1 cellular context compared by ENCODE assay signal in the genomic region with DNA sequence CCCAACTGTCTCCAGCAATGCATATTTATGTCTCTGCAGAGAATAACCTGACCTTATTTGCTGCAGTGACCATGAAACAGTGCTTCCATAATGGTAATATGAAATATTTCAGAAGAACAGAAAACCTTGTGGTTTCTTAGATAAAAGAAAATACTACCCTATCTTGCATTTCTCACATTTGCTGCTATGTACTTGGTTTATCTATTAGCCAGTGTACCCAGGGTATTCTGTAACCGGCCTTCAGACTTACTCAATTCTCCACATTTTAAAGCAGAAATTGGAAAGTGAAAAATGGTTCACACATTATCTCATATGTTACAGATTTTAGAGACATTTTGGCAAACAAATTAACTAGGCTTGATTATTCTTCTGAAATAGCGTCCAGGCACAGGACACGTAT.
TF ChIP-seq lines count a peak whose summit lies in the region.

No MANE protein-coding gene starts in this region.

TF ChIP-seq in K562, 482 proteins besides CTCF, POLR2A, EP300 and RAD21 (continues in another document):
- TF ChIP-seq, protein P1, sequence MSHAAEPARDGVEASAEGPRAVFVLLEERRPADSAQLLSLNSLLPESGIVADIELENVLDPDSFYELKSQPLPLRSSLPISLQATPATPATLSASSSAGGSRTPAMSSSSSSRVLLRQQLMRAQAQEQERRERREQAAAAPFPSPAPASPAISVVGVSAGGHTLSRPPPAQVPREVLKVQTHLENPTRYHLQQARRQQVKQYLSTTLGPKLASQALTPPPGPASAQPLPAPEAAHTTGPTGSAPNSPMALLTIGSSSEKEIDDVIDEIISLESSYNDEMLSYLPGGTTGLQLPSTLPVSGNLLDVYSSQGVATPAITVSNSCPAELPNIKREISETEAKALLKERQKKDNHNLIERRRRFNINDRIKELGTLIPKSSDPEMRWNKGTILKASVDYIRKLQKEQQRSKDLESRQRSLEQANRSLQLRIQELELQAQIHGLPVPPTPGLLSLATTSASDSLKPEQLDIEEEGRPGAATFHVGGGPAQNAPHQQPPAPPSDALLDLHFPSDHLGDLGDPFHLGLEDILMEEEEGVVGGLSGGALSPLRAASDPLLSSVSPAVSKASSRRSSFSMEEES (CRISPR knock-in tag; IDR thresholded peaks at IDR 0.05) = no peak
- TF ChIP-seq POLR2G (IDR thresholded peaks at IDR 0.05; ENCODE audit: low read depth, low read length) = no peak
- TF ChIP-seq PHB (CRISPR knock-in tag; IDR thresholded peaks at IDR 0.05) = no peak
- peak; percentile 35; the same call in 1 of the 2 replicates for TF ChIP-seq POLR2AphosphoS5 (IDR thresholded peaks at IDR 0.05; ENCODE audit: control insufficient read depth, insufficient read depth, low read depth, low read length)
- TF ChIP-seq, protein P2, sequence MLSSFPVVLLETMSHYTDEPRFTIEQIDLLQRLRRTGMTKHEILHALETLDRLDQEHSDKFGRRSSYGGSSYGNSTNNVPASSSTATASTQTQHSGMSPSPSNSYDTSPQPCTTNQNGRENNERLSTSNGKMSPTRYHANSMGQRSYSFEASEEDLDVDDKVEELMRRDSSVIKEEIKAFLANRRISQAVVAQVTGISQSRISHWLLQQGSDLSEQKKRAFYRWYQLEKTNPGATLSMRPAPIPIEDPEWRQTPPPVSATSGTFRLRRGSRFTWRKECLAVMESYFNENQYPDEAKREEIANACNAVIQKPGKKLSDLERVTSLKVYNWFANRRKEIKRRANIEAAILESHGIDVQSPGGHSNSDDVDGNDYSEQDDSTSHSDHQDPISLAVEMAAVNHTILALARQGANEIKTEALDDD (IDR thresholded peaks at IDR 0.05) = peak; percentile 35; the same call in 1 of the 2 replicates
- TF ChIP-seq WHSC1 (IDR thresholded peaks at IDR 0.05; ENCODE audit: low read length) = no peak
- TF ChIP-seq ZNF696 (CRISPR knock-in tag; conservative IDR thresholded peaks at IDR 0.05) = no peak
- no peak for TF ChIP-seq COPS2 (conservative IDR thresholded peaks at IDR 0.05)
- TF ChIP-seq, protein P3, sequence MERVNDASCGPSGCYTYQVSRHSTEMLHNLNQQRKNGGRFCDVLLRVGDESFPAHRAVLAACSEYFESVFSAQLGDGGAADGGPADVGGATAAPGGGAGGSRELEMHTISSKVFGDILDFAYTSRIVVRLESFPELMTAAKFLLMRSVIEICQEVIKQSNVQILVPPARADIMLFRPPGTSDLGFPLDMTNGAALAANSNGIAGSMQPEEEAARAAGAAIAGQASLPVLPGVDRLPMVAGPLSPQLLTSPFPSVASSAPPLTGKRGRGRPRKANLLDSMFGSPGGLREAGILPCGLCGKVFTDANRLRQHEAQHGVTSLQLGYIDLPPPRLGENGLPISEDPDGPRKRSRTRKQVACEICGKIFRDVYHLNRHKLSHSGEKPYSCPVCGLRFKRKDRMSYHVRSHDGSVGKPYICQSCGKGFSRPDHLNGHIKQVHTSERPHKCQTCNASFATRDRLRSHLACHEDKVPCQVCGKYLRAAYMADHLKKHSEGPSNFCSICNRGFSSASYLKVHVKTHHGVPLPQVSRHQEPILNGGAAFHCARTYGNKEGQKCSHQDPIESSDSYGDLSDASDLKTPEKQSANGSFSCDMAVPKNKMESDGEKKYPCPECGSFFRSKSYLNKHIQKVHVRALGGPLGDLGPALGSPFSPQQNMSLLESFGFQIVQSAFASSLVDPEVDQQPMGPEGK (CRISPR knock-in tag; IDR thresholded peaks at IDR 0.05; ENCODE audit: borderline replicate concordance) = no peak
- peak; percentile 80 for TF ChIP-seq TAL1 (IDR thresholded peaks at IDR 0.05)
- TF ChIP-seq PTTG1 (tag; IDR thresholded peaks at IDR 0.05; ENCODE audit: low read depth) = no peak
- TF ChIP-seq ARID1B (IDR thresholded peaks at IDR 0.05) = peak; percentile 83
- TF ChIP-seq FOXA3 (CRISPR knock-in tag; conservative IDR thresholded peaks at IDR 0.05 in 1 of 2, IDR thresholded peaks at IDR 0.05 in 1 of 2) = peak in 1 of 2 experiments; percentile 39; a peak in 1 of 4 replicates
- no peak for TF ChIP-seq DNMT1 (IDR thresholded peaks at IDR 0.05)
- peak; percentile 78 for TF ChIP-seq CBFA2T2 (conservative IDR thresholded peaks at IDR 0.05)
- TF ChIP-seq LCOR (CRISPR knock-in tag; IDR thresholded peaks at IDR 0.05) = no peak
- peak; percentile 78 for TF ChIP-seq NCOR1 (IDR thresholded peaks at IDR 0.05)
- peak; percentile 43; the same call in 1 of the 2 replicates for TF ChIP-seq KLF16 (IDR thresholded peaks at IDR 0.05)
- TF ChIP-seq YY1 (IDR thresholded peaks at IDR 0.05; ENCODE audit: borderline replicate concordance in 1 of 3, control insufficient read depth in 1 of 3, extremely low read depth in 1 of 3, insufficient read depth in 3 of 3, insufficient read length in 1 of 3, insufficient replicate concordance in 2 of 3, low read depth in 1 of 3, low read length in 2 of 3) = no peak
- TF ChIP-seq ZNF197 (CRISPR knock-in tag; IDR thresholded peaks at IDR 0.05; ENCODE audit: low read depth) = no peak
- no peak for TF ChIP-seq FOXJ2 (tag; IDR thresholded peaks at IDR 0.05)
- TF ChIP-seq, protein P4, sequence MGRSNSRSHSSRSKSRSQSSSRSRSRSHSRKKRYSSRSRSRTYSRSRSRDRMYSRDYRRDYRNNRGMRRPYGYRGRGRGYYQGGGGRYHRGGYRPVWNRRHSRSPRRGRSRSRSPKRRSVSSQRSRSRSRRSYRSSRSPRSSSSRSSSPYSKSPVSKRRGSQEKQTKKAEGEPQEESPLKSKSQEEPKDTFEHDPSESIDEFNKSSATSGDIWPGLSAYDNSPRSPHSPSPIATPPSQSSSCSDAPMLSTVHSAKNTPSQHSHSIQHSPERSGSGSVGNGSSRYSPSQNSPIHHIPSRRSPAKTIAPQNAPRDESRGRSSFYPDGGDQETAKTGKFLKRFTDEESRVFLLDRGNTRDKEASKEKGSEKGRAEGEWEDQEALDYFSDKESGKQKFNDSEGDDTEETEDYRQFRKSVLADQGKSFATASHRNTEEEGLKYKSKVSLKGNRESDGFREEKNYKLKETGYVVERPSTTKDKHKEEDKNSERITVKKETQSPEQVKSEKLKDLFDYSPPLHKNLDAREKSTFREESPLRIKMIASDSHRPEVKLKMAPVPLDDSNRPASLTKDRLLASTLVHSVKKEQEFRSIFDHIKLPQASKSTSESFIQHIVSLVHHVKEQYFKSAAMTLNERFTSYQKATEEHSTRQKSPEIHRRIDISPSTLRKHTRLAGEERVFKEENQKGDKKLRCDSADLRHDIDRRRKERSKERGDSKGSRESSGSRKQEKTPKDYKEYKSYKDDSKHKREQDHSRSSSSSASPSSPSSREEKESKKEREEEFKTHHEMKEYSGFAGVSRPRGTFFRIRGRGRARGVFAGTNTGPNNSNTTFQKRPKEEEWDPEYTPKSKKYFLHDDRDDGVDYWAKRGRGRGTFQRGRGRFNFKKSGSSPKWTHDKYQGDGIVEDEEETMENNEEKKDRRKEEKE (IDR thresholded peaks at IDR 0.05; ENCODE audit: borderline replicate concordance in 1 of 2, control insufficient read depth in 1 of 2, low read depth in 2 of 2, low read length in 1 of 2) = no peak
- 0 out of 4 replicates have a peak, but pooled peaks of 1 of the 2 experiments have one; percentile 30 for TF ChIP-seq RCOR1 (IDR thresholded peaks at IDR 0.05; ENCODE audit: borderline replicate concordance in 1 of 2, low read depth in 2 of 2, low read length in 2 of 2)
- peak; percentile 21 for TF ChIP-seq HMGN3 (IDR thresholded peaks at IDR 0.05; ENCODE audit: borderline replicate concordance, extremely low read depth, insufficient read length, low read depth, low read length)
- TF ChIP-seq MTA1 (IDR thresholded peaks at IDR 0.05; ENCODE audit: borderline replicate concordance) = no peak
- TF ChIP-seq C11orf30 (IDR thresholded peaks at IDR 0.05; ENCODE audit: low read depth) = no peak
- TF ChIP-seq PCBP2 (IDR thresholded peaks at IDR 0.05; ENCODE audit: low read depth, low read length, poor library complexity, severe bottlenecking) = no peak
- no peak for TF ChIP-seq HCFC1 (IDR thresholded peaks at IDR 0.05; ENCODE audit: low read depth, low read length)
- TF ChIP-seq FOXA1 (IDR thresholded peaks at IDR 0.05; ENCODE audit: borderline replicate concordance) = no peak
- TF ChIP-seq, protein P5, sequence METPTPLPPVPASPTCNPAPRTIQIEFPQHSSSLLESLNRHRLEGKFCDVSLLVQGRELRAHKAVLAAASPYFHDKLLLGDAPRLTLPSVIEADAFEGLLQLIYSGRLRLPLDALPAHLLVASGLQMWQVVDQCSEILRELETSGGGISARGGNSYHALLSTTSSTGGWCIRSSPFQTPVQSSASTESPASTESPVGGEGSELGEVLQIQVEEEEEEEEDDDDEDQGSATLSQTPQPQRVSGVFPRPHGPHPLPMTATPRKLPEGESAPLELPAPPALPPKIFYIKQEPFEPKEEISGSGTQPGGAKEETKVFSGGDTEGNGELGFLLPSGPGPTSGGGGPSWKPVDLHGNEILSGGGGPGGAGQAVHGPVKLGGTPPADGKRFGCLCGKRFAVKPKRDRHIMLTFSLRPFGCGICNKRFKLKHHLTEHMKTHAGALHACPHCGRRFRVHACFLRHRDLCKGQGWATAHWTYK (CRISPR knock-in tag; IDR thresholded peaks at IDR 0.05) = no peak
- TF ChIP-seq, protein P6, sequence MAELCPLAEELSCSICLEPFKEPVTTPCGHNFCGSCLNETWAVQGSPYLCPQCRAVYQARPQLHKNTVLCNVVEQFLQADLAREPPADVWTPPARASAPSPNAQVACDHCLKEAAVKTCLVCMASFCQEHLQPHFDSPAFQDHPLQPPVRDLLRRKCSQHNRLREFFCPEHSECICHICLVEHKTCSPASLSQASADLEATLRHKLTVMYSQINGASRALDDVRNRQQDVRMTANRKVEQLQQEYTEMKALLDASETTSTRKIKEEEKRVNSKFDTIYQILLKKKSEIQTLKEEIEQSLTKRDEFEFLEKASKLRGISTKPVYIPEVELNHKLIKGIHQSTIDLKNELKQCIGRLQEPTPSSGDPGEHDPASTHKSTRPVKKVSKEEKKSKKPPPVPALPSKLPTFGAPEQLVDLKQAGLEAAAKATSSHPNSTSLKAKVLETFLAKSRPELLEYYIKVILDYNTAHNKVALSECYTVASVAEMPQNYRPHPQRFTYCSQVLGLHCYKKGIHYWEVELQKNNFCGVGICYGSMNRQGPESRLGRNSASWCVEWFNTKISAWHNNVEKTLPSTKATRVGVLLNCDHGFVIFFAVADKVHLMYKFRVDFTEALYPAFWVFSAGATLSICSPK (IDR thresholded peaks at IDR 0.05; ENCODE audit: borderline replicate concordance) = no peak
- no peak for TF ChIP-seq ZNF584 (CRISPR knock-in tag; IDR thresholded peaks at IDR 0.05; ENCODE audit: low read depth)
- TF ChIP-seq NFRKB (IDR thresholded peaks at IDR 0.05; ENCODE audit: low read depth) = no peak
- TF ChIP-seq CEBPB (tag; IDR thresholded peaks at IDR 0.05) = peak; percentile 56; the same call in 1 of the 2 replicates
- TF ChIP-seq MEF2A (IDR thresholded peaks at IDR 0.05; ENCODE audit: control insufficient read depth, low read depth, low read length) = no peak
- peak; percentile 58 for TF ChIP-seq PML (IDR thresholded peaks at IDR 0.05; ENCODE audit: low read length)
- TF ChIP-seq CBFA2T3 (IDR thresholded peaks at IDR 0.05) = peak; percentile 87
- peak in 1 of 2 experiments; percentile 40; a peak in 1 of 4 replicates for TF ChIP-seq KDM1A (IDR thresholded peaks at IDR 0.05)
- TF ChIP-seq ZNF551 (CRISPR knock-in tag; IDR thresholded peaks at IDR 0.05) = no peak
- peak; percentile 51; the same call in 1 of the 2 replicates for TF ChIP-seq STAT5A (IDR thresholded peaks at IDR 0.05; ENCODE audit: borderline replicate concordance, low read length)
- TF ChIP-seq, protein P7, sequence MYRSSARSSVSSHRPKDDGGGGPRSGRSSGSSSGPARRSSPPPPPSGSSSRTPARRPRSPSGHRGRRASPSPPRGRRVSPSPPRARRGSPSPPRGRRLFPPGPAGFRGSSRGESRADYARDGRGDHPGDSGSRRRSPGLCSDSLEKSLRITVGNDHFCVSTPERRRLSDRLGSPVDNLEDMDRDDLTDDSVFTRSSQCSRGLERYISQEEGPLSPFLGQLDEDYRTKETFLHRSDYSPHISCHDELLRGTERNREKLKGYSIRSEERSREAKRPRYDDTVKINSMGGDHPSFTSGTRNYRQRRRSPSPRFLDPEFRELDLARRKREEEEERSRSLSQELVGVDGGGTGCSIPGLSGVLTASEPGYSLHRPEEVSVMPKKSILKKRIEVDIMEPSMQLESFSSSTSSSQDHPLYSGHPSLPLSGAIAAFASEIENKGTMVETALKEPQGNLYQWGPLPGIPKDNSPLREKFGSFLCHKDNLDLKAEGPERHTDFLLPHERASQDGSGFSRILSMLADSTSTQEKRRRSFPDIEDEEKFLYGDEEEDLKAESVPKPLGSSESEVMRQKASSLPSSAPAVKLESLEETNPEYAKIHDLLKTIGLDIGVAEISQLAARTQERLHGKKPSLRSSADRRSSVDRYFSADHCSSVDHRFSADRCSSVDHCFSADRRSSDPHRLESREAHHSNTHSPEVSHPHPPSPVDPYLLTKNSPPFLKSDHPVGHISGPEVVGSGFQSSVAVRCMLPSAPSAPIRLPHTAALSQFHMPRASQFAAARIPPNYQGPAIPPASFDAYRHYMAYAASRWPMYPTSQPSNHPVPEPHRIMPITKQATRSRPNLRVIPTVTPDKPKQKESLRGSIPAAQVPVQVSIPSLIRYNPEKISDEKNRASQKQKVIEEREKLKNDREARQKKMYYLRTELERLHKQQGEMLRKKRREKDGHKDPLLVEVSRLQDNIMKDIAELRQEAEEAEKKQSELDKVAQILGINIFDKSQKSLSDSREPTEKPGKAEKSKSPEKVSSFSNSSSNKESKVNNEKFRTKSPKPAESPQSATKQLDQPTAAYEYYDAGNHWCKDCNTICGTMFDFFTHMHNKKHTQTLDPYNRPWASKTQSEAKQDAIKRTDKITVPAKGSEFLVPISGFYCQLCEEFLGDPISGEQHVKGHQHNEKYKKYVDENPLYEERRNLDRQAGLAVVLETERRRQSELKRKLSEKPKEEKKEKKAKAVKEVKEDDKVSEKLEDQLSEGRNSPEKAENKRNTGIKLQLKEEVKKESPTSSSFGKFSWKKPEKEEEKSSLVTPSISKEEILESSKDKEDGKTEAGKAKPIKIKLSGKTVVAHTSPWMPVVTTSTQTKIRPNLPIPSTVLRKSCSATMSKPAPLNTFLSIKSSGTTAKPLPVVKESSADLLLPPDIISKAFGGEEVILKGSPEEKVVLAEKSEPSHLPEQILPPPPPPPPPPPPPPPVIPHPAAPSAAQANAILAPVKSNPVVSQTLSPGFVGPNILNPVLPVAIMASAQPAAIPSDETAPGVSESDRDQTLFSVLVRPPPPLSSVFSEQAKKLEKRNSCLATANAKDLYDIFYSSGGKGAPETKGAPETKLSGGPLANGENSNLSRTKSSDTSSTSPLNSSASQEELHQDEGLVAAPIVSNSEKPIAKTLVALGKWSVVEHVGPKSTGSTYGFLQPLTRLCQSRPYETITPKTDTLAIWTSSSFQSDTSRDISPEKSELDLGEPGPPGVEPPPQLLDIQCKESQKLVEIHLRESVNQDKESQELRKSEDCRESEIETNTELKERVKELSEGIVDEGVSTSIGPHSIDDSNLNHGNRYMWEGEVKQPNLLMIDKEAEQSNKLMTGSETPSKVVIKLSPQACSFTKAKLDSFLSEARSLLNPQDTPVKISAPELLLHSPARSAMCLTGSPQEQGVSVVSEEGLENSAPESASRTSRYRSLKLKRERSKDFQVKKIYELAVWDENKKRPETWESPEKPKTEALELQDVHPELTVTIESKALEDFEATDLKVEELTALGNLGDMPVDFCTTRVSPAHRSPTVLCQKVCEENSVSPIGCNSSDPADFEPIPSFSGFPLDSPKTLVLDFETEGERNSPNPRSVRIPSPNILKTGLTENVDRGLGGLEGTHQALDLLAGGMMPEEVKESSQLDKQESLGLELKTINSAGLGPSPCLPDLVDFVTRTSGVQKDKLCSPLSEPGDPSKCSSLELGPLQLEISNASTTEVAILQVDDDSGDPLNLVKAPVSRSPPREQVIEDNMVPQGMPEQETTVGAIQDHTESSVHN (IDR thresholded peaks at IDR 0.05; ENCODE audit: borderline replicate concordance in 1 of 2, low read depth in 1 of 2) = no peak
- TF ChIP-seq ZKSCAN1 (IDR thresholded peaks at IDR 0.05; ENCODE audit: low read depth, low read length) = no peak
- no peak for TF ChIP-seq ZBTB1 (CRISPR knock-in tag; IDR thresholded peaks at IDR 0.05; ENCODE audit: borderline replicate concordance, low read depth)
- peak; percentile 80 for TF ChIP-seq TCF3 (CRISPR knock-in tag; IDR thresholded peaks at IDR 0.05)
